ENCODE assay signal across 1 cellular context in the genomic region with DNA sequence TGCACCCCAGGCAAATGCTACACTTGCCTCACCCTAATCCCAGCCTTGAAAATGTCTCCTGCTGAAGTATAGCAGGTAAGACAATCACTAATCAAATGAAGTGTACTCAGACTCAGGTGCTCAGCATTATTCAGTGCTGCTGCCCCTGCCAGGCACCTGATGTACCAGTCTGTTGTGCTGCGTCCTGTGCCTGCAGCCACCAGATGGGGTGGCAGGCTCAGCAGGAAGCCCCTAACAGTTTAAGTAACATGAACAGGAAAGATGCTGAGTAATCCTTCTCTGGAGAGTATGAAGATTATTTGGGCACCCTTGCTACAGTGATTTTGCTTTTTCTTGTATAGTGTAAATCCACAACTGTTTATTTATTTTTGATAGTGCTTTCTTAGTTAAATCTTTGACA.
TF ChIP-seq lines count a peak whose summit lies in the region.

No MANE protein-coding gene starts in this region.

TF ChIP-seq in HEK293, 187 proteins besides CTCF, POLR2A, EP300 and RAD21 (continued from another document):
- TF ChIP-seq TRIM28 (IDR thresholded peaks at IDR 0.05; ENCODE audit: borderline replicate concordance, low read length) (no peak), ZNF132 (tag by site-specific recombination; IDR thresholded peaks at IDR 0.05; ENCODE audit: borderline replicate concordance) (no peak)
- TF ChIP-seq, protein P1, sequence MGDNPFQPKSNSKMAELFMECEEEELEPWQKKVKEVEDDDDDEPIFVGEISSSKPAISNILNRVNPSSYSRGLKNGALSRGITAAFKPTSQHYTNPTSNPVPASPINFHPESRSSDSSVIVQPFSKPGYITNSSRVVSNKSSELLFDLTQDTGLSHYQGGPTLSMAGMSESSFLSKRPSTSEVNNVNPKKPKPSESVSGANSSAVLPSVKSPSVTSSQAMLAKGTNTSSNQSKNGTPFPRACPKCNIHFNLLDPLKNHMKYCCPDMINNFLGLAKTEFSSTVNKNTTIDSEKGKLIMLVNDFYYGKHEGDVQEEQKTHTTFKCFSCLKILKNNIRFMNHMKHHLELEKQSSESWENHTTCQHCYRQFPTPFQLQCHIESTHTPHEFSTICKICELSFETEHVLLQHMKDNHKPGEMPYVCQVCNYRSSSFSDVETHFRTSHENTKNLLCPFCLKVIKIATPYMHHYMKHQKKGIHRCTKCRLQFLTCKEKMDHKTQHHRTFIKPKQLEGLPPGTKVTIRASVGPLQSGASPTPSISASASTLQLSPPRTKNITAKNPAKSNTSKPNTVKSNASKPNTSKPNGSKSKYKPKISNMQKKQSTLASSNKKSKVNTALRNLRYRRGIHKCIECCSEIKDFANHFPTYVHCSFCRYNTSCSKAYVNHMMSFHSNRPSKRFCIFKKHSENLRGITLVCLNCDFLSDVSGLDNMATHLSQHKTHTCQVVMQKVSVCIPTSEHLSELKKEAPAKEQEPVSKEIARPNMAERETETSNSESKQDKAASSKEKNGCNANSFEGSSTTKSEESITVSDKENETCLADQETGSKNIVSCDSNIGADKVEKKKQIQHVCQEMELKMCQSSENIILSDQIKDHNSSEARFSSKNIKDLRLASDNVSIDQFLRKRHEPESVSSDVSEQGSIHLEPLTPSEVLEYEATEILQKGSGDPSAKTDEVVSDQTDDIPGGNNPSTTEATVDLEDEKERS (tag by site-specific recombination; IDR thresholded peaks at IDR 0.05), result no peak
TF ChIP-seq in HEK293: peak in this region for 0.
